8 cellular contexts compared by ENCODE assay signal in the genomic region with DNA sequence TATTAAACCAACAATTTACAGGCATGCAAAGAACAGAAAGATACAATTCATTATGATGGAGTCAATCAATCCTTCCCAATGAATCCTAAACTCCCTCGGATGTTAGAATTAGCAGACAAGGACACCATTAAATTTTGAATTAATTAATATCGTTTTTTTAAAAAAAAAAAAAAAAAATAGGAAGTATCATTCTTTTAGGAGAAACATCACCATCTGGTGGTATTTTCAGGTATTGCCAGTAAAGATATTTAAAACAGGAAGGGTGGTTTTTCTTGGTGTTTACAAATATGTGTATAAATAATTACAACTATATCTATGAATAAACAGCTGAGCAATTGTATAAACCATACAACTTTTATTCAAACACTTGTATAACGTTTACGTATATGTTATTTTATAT.
DNase-seq lines count a peak whose midpoint lies in the region; ATAC-seq and TF ChIP-seq lines count a peak whose summit lies in the region.

No MANE protein-coding gene starts in this region.

- peak; percentile 15 for TF ChIP-seq CTCF in AG04449 (IDR thresholded peaks at IDR 0.05; ENCODE audit: insufficient read depth, low read length, missing control alignments)
- peak; percentile 31; the same call in 1 of the 3 replicates for TF ChIP-seq CTCF in GM12872 (IDR thresholded peaks at IDR 0.05; ENCODE audit: insufficient read depth, low read depth, low read length)
- peak; percentile 34 for TF ChIP-seq CTCF in foreskin fibroblast (IDR thresholded peaks at IDR 0.05; ENCODE audit: low read depth, low read length)

- H3K27me3 ChIP-seq in CD8-positive, alpha-beta memory T cell (ENCODE audit: insufficient read depth, low read length, poor library complexity, severe bottlenecking), result no peaks in the 10 kb centered on the region

- peaks cover 0 to 6% (median 2%) of the 10 kb centered on the region in 5 donors for H3K9me3 Mint-ChIP-seq in CD8-positive, alpha-beta memory T cell

- H3K36me3 Mint-ChIP-seq in CD8-positive, alpha-beta memory T cell, result no peaks in the 10 kb centered on the region

- CTCF ChIA-PET in AG04449 (lab: Yijun Ruan, JAX), result interaction anchor here (0.6 to 1.4 kb wide), 5 partner anchors 90 to 1235 kb away, joined by 3 to 4 read pairs (median 3); no protein-coding TSS in a partner anchor
- CTCF ChIA-PET in CD8-positive, alpha-beta memory T cell (lab: Charles Lee), result no interaction called here

- H3K4me1 Mint-ChIP-seq in CD8-positive, alpha-beta memory T cell, result no peaks in the 10 kb centered on the region

- H3K4me3 ChIP-seq in AG04449 (ENCODE audit: low read depth, low read length) (no peak overlapping the region), foreskin fibroblast (ENCODE audit: low read depth in 1 of 2, low read length in 2 of 2) (no peak overlapping the region)
- no peak overlapping the region for H3K4me3 ChIP-seq in CD8-positive, alpha-beta memory T cell (ENCODE audit: low read length)

- no peak overlapping the region for H3K4me3 Mint-ChIP-seq in CD8-positive, alpha-beta memory T cell

- no peak overlapping the region for H3K27ac ChIP-seq in CD8-positive, alpha-beta memory T cell (ENCODE audit: low read depth, low read length)

- no peaks in the 10 kb centered on the region for H3K9me3 ChIP-seq in CD8-positive, alpha-beta memory T cell (ENCODE audit: low read length)

- no peak for DNase-seq in AG04449 (ENCODE audit: low read depth, low spot score)
- peak; percentile 49 for DNase-seq in RKO (ENCODE audit: low spot score)
- peak in 1 of 2 donors; percentile 49 for DNase-seq in foreskin fibroblast
- no peak for DNase-seq in AG20443 (ENCODE audit: low spot score)
- no peak for DNase-seq in NCI-H510A (lab: John Stamatoyannopoulos, UW)
- no peak for DNase-seq in CD8-positive, alpha-beta memory T cell
- DNase-seq in left lobe of liver (ENCODE audit: low spot score), result no peak

- POLR2A ChIA-PET in AG04449 (lab: Yijun Ruan, JAX), result no interaction called here
- POLR2A ChIA-PET in CD8-positive, alpha-beta memory T cell (lab: Charles Lee), result no interaction called here

- no peaks in the 10 kb centered on the region for H3K36me3 ChIP-seq in CD8-positive, alpha-beta memory T cell (ENCODE audit: insufficient read depth, low read length)

- ATAC-seq in left lobe of liver, result no peak

- no peaks in the 10 kb centered on the region for H3K27me3 Mint-ChIP-seq in CD8-positive, alpha-beta memory T cell

- H3K4me1 ChIP-seq in CD8-positive, alpha-beta memory T cell (ENCODE audit: insufficient read depth, low read length), result no peaks in the 10 kb centered on the region

- no peak overlapping the region for H3K27ac Mint-ChIP-seq in CD8-positive, alpha-beta memory T cell
